Comparison of ENCODE assay signal across 11 cellular contexts in genomic region chr13:109271991-109272454, GRCh38.
DNase-seq lines count a peak whose midpoint lies in the region; TF ChIP-seq lines count a peak whose summit lies in the region.
"Had no signal": no experiment of that assay in that cellular context is flagged by ENCODE, and none has a peak within 500 bp of the region (broad histone marks: within the 10 kb centered on the region; RNA-seq: fewer than 3 reads in every experiment).

No MANE protein-coding gene starts in this region.

- TF ChIP-seq POLR2A in esophagus squamous epithelium (IDR thresholded peaks at IDR 0.05), result no peak

- peaks cover 45% of the 10 kb centered on the region for H3K4me1 ChIP-seq in HUES6 (ENCODE audit: control insufficient read depth, insufficient read depth, low read length)
- peaks cover 0 to 30% (median 0%) of the 10 kb centered on the region in 3 donors for H3K4me1 ChIP-seq in esophagus squamous epithelium
- H3K4me1 ChIP-seq in skeletal muscle satellite cell (ENCODE audit: control insufficient read depth, insufficient read depth, low read length), result peaks cover 48% of the 10 kb centered on the region

- peaks cover 6% of the 10 kb centered on the region; the same call in 1 of the 2 replicates for H3K36me3 ChIP-seq in HUES6 (ENCODE audit: control insufficient read depth, insufficient read depth, low read length)
- H3K36me3 ChIP-seq in esophagus squamous epithelium, result no peaks in the 10 kb centered on the region
- H3K36me3 ChIP-seq in skeletal muscle satellite cell (ENCODE audit: insufficient read depth, low read length), result peaks cover 4% of the 10 kb centered on the region
- H3K36me3 ChIP-seq: MG63, thoracic aorta had no signal

- TF ChIP-seq CTCF in esophagus squamous epithelium (IDR thresholded peaks at IDR 0.05), result peak in 1 of 6 experiments; percentile 8

- H3K27ac ChIP-seq in HUES6 (ENCODE audit: low read depth, low read length) (no peak overlapping the region), esophagus squamous epithelium (peak overlapping the region; percentile 9 to 79 (median 68))
- H3K27ac ChIP-seq: thoracic aorta had no signal

- H3K9me3 ChIP-seq in HUES6 (ENCODE audit: control insufficient read depth, insufficient read depth, low read depth, low read length), result no peaks in the 10 kb centered on the region
- no peaks in the 10 kb centered on the region for H3K9me3 ChIP-seq in esophagus squamous epithelium
- no peaks in the 10 kb centered on the region for H3K9me3 ChIP-seq in skeletal muscle satellite cell (replicated peaks; ENCODE audit: low read length)
- H3K9me3 ChIP-seq: MG63, thoracic aorta had no signal

- DNase-seq in RPMI7951 (ENCODE audit: low read depth), result peak; percentile 73
- DNase-seq in esophagus squamous epithelium (lab: John Stamatoyannopoulos, UW), result no peak
- no peak for DNase-seq in NCI-H2227 (lab: John Stamatoyannopoulos, UW; ENCODE audit: unreplicated experiment)
- no peak for DNase-seq in stimulated activated CD4-positive, alpha-beta T cell treated with anti-CD3 and anti-CD28 coated beads, Interleukin-2, amount 100 ng/mL, for 48 hours
- DNase-seq in UCSD-AML1 (lab: John Stamatoyannopoulos, UW; ENCODE audit: unreplicated experiment), result no peak
- DNase-seq: activated CD4-positive, alpha-beta T cell treated with anti-CD3 and anti-CD28 coated beads for 1 hour; MG63; NCI-H446 treated with DMSO at 0.1 percent for 48 hours had no signal

- intact Hi-C loops in esophagus squamous epithelium (cut with DNase I), result loop anchor here (10.0 kb wide), 1 partner anchor 127 kb away; no protein-coding TSS in a partner anchor

- peak overlapping the region; percentile 70 for H3K4me2 ChIP-seq in skeletal muscle satellite cell (ENCODE audit: low read length)

- 57 to 67% methylated on average over 5 of the region's 5 CpGs for WGBS in esophagus squamous epithelium, 2 donors

- H3K9ac ChIP-seq in HUES6 (ENCODE audit: low read length), result peak overlapping the region; percentile 90
- peak overlapping the region; percentile 89 for H3K9ac ChIP-seq in skeletal muscle satellite cell (ENCODE audit: low read depth, low read length)

- H3K4me3 ChIP-seq in HUES6 (ENCODE audit: low read depth, low read length) (peak overlapping the region; percentile 31; the same call in 1 of the 2 replicates), esophagus squamous epithelium (no peak overlapping the region), skeletal muscle satellite cell (ENCODE audit: low read length) (peak overlapping the region; percentile 64)
- H3K4me3 ChIP-seq: MG63, thoracic aorta had no signal

- no peaks in the 10 kb centered on the region for H3K27me3 ChIP-seq in HUES6 (ENCODE audit: control insufficient read depth, insufficient read depth, low read length)
- H3K27me3 ChIP-seq in esophagus squamous epithelium, result no peaks in the 10 kb centered on the region
- no peaks in the 10 kb centered on the region for H3K27me3 ChIP-seq in skeletal muscle satellite cell (ENCODE audit: control insufficient read depth, insufficient read depth, low read length)
- H3K27me3 ChIP-seq: MG63 had no signal

Comparison
In these comparisons a context has a peak if more than half of its experiments do, and no peak if none do; other contexts are left out.
1. H3K4me3 ChIP-seq: peak in HUES6 (single experiment) and skeletal muscle satellite cell (single experiment); none in esophagus squamous epithelium (0 of 4).